In the genomic region with DNA sequence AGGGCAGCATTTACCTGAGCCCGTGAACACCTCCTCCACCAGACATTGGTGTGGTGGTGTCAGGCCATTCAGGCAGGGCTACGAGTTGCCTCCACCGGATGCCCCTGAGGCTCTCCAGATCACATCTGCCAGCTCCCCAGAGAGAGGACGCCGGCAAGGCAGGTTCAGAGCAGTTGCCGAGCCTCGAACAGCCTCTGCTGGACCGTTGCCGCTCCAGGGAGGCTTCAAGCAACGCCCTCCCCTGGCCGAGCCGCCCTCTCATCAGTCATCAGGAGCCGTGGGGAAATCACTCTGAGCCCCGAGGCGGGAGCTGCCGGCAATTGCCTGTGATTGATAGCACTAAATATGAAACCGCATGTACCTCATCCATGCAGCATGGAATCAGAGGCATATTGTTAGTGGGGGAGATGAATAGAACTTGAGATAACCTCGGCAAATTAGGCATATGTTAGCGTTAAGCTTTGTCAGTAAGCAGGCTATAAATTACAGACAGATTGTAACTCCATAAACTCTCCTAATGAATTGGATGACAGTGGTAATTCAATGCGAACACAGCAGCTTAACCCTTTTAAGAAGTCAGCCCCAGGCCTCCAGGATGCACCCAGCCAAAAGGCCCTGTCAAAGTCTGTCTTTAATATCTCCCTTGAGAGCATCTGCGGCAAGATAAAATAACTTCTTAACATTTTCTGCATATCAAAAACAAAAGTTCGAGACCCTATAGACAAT, we compare ENCODE assay signal across 13 cellular contexts. TPM values are rescaled to one million over a fixed set of nuclear protein-coding genes. Genes with fewer than 3 reads are reported as not detected.
DNase-seq lines count a peak whose midpoint lies in the region; ATAC-seq, FAIRE-seq and TF ChIP-seq lines count a peak whose summit lies in the region.
"Had no signal": no experiment of that assay in that cellular context is flagged by ENCODE, and none has a peak within 500 bp of the region (broad histone marks: within the 10 kb centered on the region; RNA-seq: fewer than 3 reads in every experiment).

No MANE protein-coding gene starts in this region.

- no peaks in the 10 kb centered on the region for H3K27me3 ChIP-seq in testis

- H3K9me3 ChIP-seq in kidney (ENCODE audit: control insufficient read depth in 1 of 2, low read length in 2 of 2) (no peaks in the 10 kb centered on the region), testis (no peaks in the 10 kb centered on the region)

- H3K27ac ChIP-seq in kidney (ENCODE audit: low read depth in 2 of 2, low read length in 2 of 2): no peak overlapping the region
- no peak overlapping the region for H3K27ac ChIP-seq in testis

- TF ChIP-seq CTCF in kidney (IDR thresholded peaks at IDR 0.05; ENCODE audit: borderline replicate concordance, extremely low read depth, insufficient read depth): no peak
- TF ChIP-seq CTCF in testis (IDR thresholded peaks at IDR 0.05): no peak
- TF ChIP-seq CTCF in lower leg skin (IDR thresholded peaks at IDR 0.05): no peak
- no peak for TF ChIP-seq CTCF in CD14-positive monocyte (IDR thresholded peaks at IDR 0.05)

- DNase-seq in DMS153 treated with DMSO at 0.1 percent for 48 hours (lab: John Stamatoyannopoulos, UW; ENCODE audit: unreplicated experiment) (peak; percentile 61), NCI-H1092 (lab: John Stamatoyannopoulos, UW) (peak; percentile 87), NCI-H526 treated with DMSO at 0.1 percent for 48 hours (lab: John Stamatoyannopoulos, UW) (peak; percentile 66), kidney (peak; percentile 63), testis (no peak), lower leg skin (ENCODE audit: low spot score in 2 of 2) (no peak), CD14-positive monocyte (ENCODE audit: low spot score) (no peak)
- DNase-seq: activated naive CD8-positive, alpha-beta T cell treated with anti-CD3 and anti-CD28 coated beads, Interleukin-2, amount 10 ng/mL, durations not matched to agents 7 days and 5 days; effector memory CD4-positive, alpha-beta T cell; naive thymus-derived CD4-positive, alpha-beta T cell had no signal

- H3K4me3 Mint-ChIP-seq in CD14-positive monocyte: peak overlapping the region in 1 of 2 donors; percentile 27
- H3K4me3 Mint-ChIP-seq: activated naive CD8-positive, alpha-beta T cell treated with anti-CD3 and anti-CD28 coated beads, Interleukin-2, amount 10 ng/mL, durations not matched to agents 7 days and 5 days had no signal

- H3K4me3 ChIP-seq in kidney (ENCODE audit: low read length in 2 of 2): no peak overlapping the region
- H3K4me3 ChIP-seq in testis: no peak overlapping the region
- no peak overlapping the region for H3K4me3 ChIP-seq in lower leg skin (ENCODE audit: low read depth, poor library complexity, severe bottlenecking)

- no peak for ATAC-seq in HG03175 (IDR thresholded peaks at IDR 0.05; ENCODE audit: unreplicated experiment)
- ATAC-seq: activated CD4-positive, CD25-positive, alpha-beta regulatory T cell treated with anti-CD3 and anti-CD28 coated beads, Interleukin-2, amount 50 U/mL, for 24 hours; naive thymus-derived CD4-positive, alpha-beta T cell had no signal

- H3K36me3 ChIP-seq in kidney (ENCODE audit: control insufficient read depth in 1 of 2, insufficient read depth in 2 of 2, low read length in 2 of 2) (no peaks in the 10 kb centered on the region), testis (ENCODE audit: low read depth, missing control alignments) (no peaks in the 10 kb centered on the region)

- peaks cover 0 to 6% (median 2%) of the 10 kb centered on the region in 7 donors for H3K9me3 Mint-ChIP-seq in CD14-positive monocyte
- H3K9me3 Mint-ChIP-seq: activated naive CD8-positive, alpha-beta T cell treated with anti-CD3 and anti-CD28 coated beads, Interleukin-2, amount 10 ng/mL, durations not matched to agents 7 days and 5 days had no signal

- no peak overlapping the region for H3K27ac Mint-ChIP-seq in CD14-positive monocyte
- H3K27ac Mint-ChIP-seq: activated naive CD8-positive, alpha-beta T cell treated with anti-CD3 and anti-CD28 coated beads, Interleukin-2, amount 10 ng/mL, durations not matched to agents 7 days and 5 days; naive thymus-derived CD4-positive, alpha-beta T cell had no signal

- 14 to 21% methylated on average over 21 to 22 of the region's 22 CpGs for WGBS in testis, 2 donors
- WGBS in lower leg skin, 2 donors: 12 to 16% methylated on average over 11 to 22 of the region's 22 CpGs

- H3K36me3 Mint-ChIP-seq in CD14-positive monocyte: no peaks in the 10 kb centered on the region
- H3K36me3 Mint-ChIP-seq: activated naive CD8-positive, alpha-beta T cell treated with anti-CD3 and anti-CD28 coated beads, Interleukin-2, amount 10 ng/mL, durations not matched to agents 7 days and 5 days; naive thymus-derived CD4-positive, alpha-beta T cell had no signal

- H3K4me1 ChIP-seq in kidney (ENCODE audit: control insufficient read depth in 1 of 2, insufficient read depth in 1 of 2, low read depth in 1 of 2, low read length in 2 of 2) (no peaks in the 10 kb centered on the region), testis (no peaks in the 10 kb centered on the region)

- intact Hi-C loops in kidney (cut with DNase I): no loop called here
- intact Hi-C loops in testis (cut with DNase I; ENCODE audit: low total_unique reads): no loop called here
- intact Hi-C loops in lower leg skin (cut with DNase I; ENCODE audit: low total_unique reads): no loop called here
- intact Hi-C loops in CD14-positive monocyte (cut with micrococcal nuclease): no loop called here

- TF ChIP-seq POLR2A in testis (IDR thresholded peaks at IDR 0.05): no peak
- TF ChIP-seq POLR2A in lower leg skin (IDR thresholded peaks at IDR 0.05): no peak

- no peak for FAIRE-seq in kidney (lab: Jason Lieb, UNC)
- FAIRE-seq: GM18507 had no signal

- no peak overlapping the region for H3K9ac ChIP-seq in kidney (ENCODE audit: low read length in 2 of 2)

- no peaks in the 10 kb centered on the region for H3K4me1 Mint-ChIP-seq in CD14-positive monocyte
- H3K4me1 Mint-ChIP-seq: activated naive CD8-positive, alpha-beta T cell treated with anti-CD3 and anti-CD28 coated beads, Interleukin-2, amount 10 ng/mL, durations not matched to agents 7 days and 5 days had no signal

- H3K27me3 Mint-ChIP-seq in CD14-positive monocyte (ENCODE audit: low read depth in 3 of 3): peaks cover 30 to 44% (median 39%) of the 10 kb centered on the region in 3 donors

RNA-seq across cellular contexts. Expression of gene SPACA7, which starts 29.8 kb away (rescaled TPM):
- not detected for total RNA-seq in kidney
- not detected for polyA plus RNA-seq in kidney (ENCODE audit: insufficient read depth, low read depth, low replicate concordance)
- total RNA-seq in testis: 10 to 100 TPM; 27.7 to 63.0 TPM
- 97.6 TPM for polyA plus RNA-seq in testis (ENCODE audit: insufficient read depth, low read depth, low replicate concordance)
- not detected for total RNA-seq in lower leg skin
- polyA plus RNA-seq in CD14-positive monocyte: not detected
- total RNA-seq: activated naive CD8-positive, alpha-beta T cell treated with anti-CD3 and anti-CD28 coated beads, Interleukin-2, amount 10 ng/mL, durations not matched to agents 7 days and 5 days; naive thymus-derived CD4-positive, alpha-beta T cell had no signal
- polyA plus RNA-seq: naive thymus-derived CD4-positive, alpha-beta T cell had no signal

Comparison
In these comparisons a context has a peak if more than half of its experiments do, and no peak if none do; other contexts are left out.
1. DNase-seq: peak in DMS153 treated with DMSO at 0.1 percent for 48 hours (single experiment), NCI-H1092 (single experiment), NCI-H526 treated with DMSO at 0.1 percent for 48 hours (single experiment) and kidney (single experiment); none in testis (single experiment), lower leg skin (0 of 2) and CD14-positive monocyte (single experiment).
2. RNA of gene SPACA7, which starts 29.8 kb away (total RNA-seq): 27.7 to 63.0 TPM in testis; not detected in kidney (single experiment) and not detected in lower leg skin; every median in the first group is over 10 times any median in the second.